ENCODE assay signal across 10 cellular contexts in the genomic region with DNA sequence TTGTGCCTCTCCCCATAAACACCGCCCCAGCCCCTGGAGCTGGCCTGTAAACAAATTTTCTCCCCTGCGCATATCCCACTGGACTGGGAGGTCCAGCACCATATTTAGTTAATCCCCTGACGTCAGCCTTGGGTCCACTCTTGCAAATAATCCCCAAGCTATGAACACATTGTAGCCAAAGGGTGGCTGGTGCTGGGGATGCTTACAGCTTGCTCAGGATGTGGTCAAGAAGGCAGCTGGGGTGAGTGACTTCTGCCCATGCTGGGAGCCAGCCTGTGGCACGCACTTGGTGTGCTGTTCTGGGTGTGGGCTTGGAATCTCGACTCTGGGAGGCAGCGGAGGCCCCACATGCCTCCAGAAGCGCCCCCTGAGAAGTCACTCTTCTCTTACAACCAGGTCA. TPM values are rescaled to one million over a fixed set of nuclear protein-coding genes. Genes with fewer than 3 reads are reported as not detected.
DNase-seq lines count a peak whose midpoint lies in the region; ATAC-seq and TF ChIP-seq lines count a peak whose summit lies in the region.
"Had no signal": no experiment of that assay in that cellular context is flagged by ENCODE, and none has a peak within 500 bp of the region (broad histone marks: within the 10 kb centered on the region; RNA-seq: fewer than 3 reads in every experiment).

No MANE protein-coding gene starts in this region.

- CTCF ChIA-PET in activated CD8-positive, alpha-beta memory T cell treated with anti-CD3 and anti-CD28 coated beads, Interleukin-2, amount 10 ng/mL, durations not matched to agents 7 days and 5 days (lab: Charles Lee), result interaction anchor here (1.8 kb wide), 1 partner anchor 9 kb away, joined by 6 read pairs; no protein-coding TSS in a partner anchor
- CTCF ChIA-PET in activated CD8-positive, alpha-beta T cell treated with anti-CD3 and anti-CD28 coated beads, Interleukin-2, amount 10 ng/mL, durations not matched to agents 7 days and 5 days (lab: Charles Lee), result interaction anchor here (1.1 kb wide), 1 partner anchor 205 kb away, joined by 3 read pairs; no protein-coding TSS in a partner anchor

- H3K4me3 Mint-ChIP-seq in activated CD8-positive, alpha-beta memory T cell treated with anti-CD3 and anti-CD28 coated beads, Interleukin-2, amount 10 ng/mL, durations not matched to agents 7 days and 5 days, result no peak overlapping the region
- H3K4me3 Mint-ChIP-seq in activated CD8-positive, alpha-beta T cell treated with anti-CD3 and anti-CD28 coated beads, Interleukin-2, amount 10 ng/mL, durations not matched to agents 7 days and 5 days, result peak overlapping the region; percentile 11
- no peak overlapping the region for H3K4me3 Mint-ChIP-seq in activated naive CD8-positive, alpha-beta T cell treated with anti-CD3 and anti-CD28 coated beads for 36 hours

- H3K4me1 Mint-ChIP-seq in activated CD8-positive, alpha-beta memory T cell treated with anti-CD3 and anti-CD28 coated beads, Interleukin-2, amount 10 ng/mL, durations not matched to agents 7 days and 5 days, result peaks cover 28% of the 10 kb centered on the region
- H3K4me1 Mint-ChIP-seq in activated CD8-positive, alpha-beta T cell treated with anti-CD3 and anti-CD28 coated beads, Interleukin-2, amount 10 ng/mL, durations not matched to agents 7 days and 5 days (ENCODE audit: low read depth), result peaks cover 64% of the 10 kb centered on the region
- peaks cover 3% of the 10 kb centered on the region for H3K4me1 Mint-ChIP-seq in activated naive CD8-positive, alpha-beta T cell treated with anti-CD3 and anti-CD28 coated beads for 36 hours

- TF ChIP-seq POLR2A in thyroid gland (IDR thresholded peaks at IDR 0.05), result no peak

- POLR2A ChIA-PET in activated CD8-positive, alpha-beta T cell treated with anti-CD3 and anti-CD28 coated beads, Interleukin-2, amount 10 ng/mL, durations not matched to agents 7 days and 5 days (lab: Charles Lee), result interaction anchor here (1.1 kb wide), 1 partner anchor 622 kb away, joined by 3 read pairs; no protein-coding TSS in a partner anchor

- intact Hi-C loops in thyroid gland (cut with DNase I), result no loop called here

- peak overlapping the region; percentile 43 for H3K27ac Mint-ChIP-seq in activated CD8-positive, alpha-beta memory T cell treated with anti-CD3 and anti-CD28 coated beads, Interleukin-2, amount 10 ng/mL, durations not matched to agents 7 days and 5 days
- peak overlapping the region; percentile 82 for H3K27ac Mint-ChIP-seq in activated CD8-positive, alpha-beta T cell treated with anti-CD3 and anti-CD28 coated beads, Interleukin-2, amount 10 ng/mL, durations not matched to agents 7 days and 5 days
- no peak overlapping the region for H3K27ac Mint-ChIP-seq in activated naive CD8-positive, alpha-beta T cell treated with anti-CD3 and anti-CD28 coated beads for 36 hours

- H3K27me3 ChIP-seq in thyroid gland, result no peaks in the 10 kb centered on the region

- no peaks in the 10 kb centered on the region for H3K9me3 ChIP-seq in thyroid gland

- peak; percentile 48 for ATAC-seq in activated CD8-positive, alpha-beta memory T cell treated with anti-CD3 and anti-CD28 coated beads, Interleukin-2, amount 10 ng/mL, durations not matched to agents 7 days and 5 days
- ATAC-seq in activated CD8-positive, alpha-beta T cell treated with anti-CD3 and anti-CD28 coated beads, Interleukin-2, amount 10 ng/mL, durations not matched to agents 7 days and 5 days, result peak; percentile 62

- WGBS in thyroid gland, 2 donors, result 91 to 92% methylated on average over 3 to 6 of the region's 7 CpGs

- H3K9me3 Mint-ChIP-seq in activated CD8-positive, alpha-beta memory T cell treated with anti-CD3 and anti-CD28 coated beads, Interleukin-2, amount 10 ng/mL, durations not matched to agents 7 days and 5 days (ENCODE audit: low read depth), result no peaks in the 10 kb centered on the region
- H3K9me3 Mint-ChIP-seq in activated CD8-positive, alpha-beta T cell treated with anti-CD3 and anti-CD28 coated beads, Interleukin-2, amount 10 ng/mL, durations not matched to agents 7 days and 5 days (ENCODE audit: insufficient read depth), result peaks cover 2% of the 10 kb centered on the region
- H3K9me3 Mint-ChIP-seq in activated naive CD8-positive, alpha-beta T cell treated with anti-CD3 and anti-CD28 coated beads for 36 hours, result no peaks in the 10 kb centered on the region

- DNase-seq in activated CD8-positive, alpha-beta memory T cell treated with anti-CD3 and anti-CD28 coated beads, Interleukin-2, amount 10 ng/mL, durations not matched to agents 7 days and 5 days, result peak; percentile 52
- no peak for DNase-seq in activated CD8-positive, alpha-beta memory T cell treated with anti-CD3 and anti-CD28 coated beads, Interleukin-2, amount 50 U/mL, for 48 hours
- peak; percentile 53 for DNase-seq in activated CD8-positive, alpha-beta T cell treated with anti-CD3 and anti-CD28 coated beads, Interleukin-2, amount 10 ng/mL, durations not matched to agents 7 days and 5 days
- peak; percentile 95 for DNase-seq in glomerular visceral epithelial cell (ENCODE audit: extremely low spot score)
- DNase-seq in thyroid gland, result no peak
- DNase-seq in activated naive CD8-positive, alpha-beta T cell treated with anti-CD3 and anti-CD28 coated beads for 36 hours, result no peak
- DNase-seq in activated T-cell treated with anti-CD3 and anti-CD28 coated beads, Interleukin-2, amount 50 U/mL, for 1 hour, result no peak
- DNase-seq in activated CD4-positive, alpha-beta T cell treated with anti-CD3 and anti-CD28 coated beads for 1 hour, result no peak
- DNase-seq: activated effector memory CD4-positive, alpha-beta T cell treated with anti-CD3 and anti-CD28 coated beads, Interleukin-2, amount 50 U/mL, for 16 hours; right cardiac atrium had no signal

- no peaks in the 10 kb centered on the region for H3K36me3 ChIP-seq in thyroid gland

- H3K27me3 Mint-ChIP-seq in activated CD8-positive, alpha-beta memory T cell treated with anti-CD3 and anti-CD28 coated beads, Interleukin-2, amount 10 ng/mL, durations not matched to agents 7 days and 5 days, result peaks cover 4% of the 10 kb centered on the region
- H3K27me3 Mint-ChIP-seq in activated CD8-positive, alpha-beta T cell treated with anti-CD3 and anti-CD28 coated beads, Interleukin-2, amount 10 ng/mL, durations not matched to agents 7 days and 5 days (ENCODE audit: low read depth), result peaks cover 8% of the 10 kb centered on the region
- H3K27me3 Mint-ChIP-seq in activated naive CD8-positive, alpha-beta T cell treated with anti-CD3 and anti-CD28 coated beads for 36 hours, result peaks cover 17% of the 10 kb centered on the region

- peaks cover 23 to 59% of the 10 kb centered on the region in 2 donors for H3K4me1 ChIP-seq in thyroid gland

- H3K4me3 ChIP-seq in thyroid gland (replicated peaks in 1 of 3), result no peak overlapping the region

- peak overlapping the region in 2 of 3 donors; percentile 68 to 76 for H3K27ac ChIP-seq in thyroid gland

- H3K36me3 Mint-ChIP-seq in activated CD8-positive, alpha-beta memory T cell treated with anti-CD3 and anti-CD28 coated beads, Interleukin-2, amount 10 ng/mL, durations not matched to agents 7 days and 5 days, result no peaks in the 10 kb centered on the region
- no peaks in the 10 kb centered on the region for H3K36me3 Mint-ChIP-seq in activated CD8-positive, alpha-beta T cell treated with anti-CD3 and anti-CD28 coated beads, Interleukin-2, amount 10 ng/mL, durations not matched to agents 7 days and 5 days (ENCODE audit: low read depth)
- no peaks in the 10 kb centered on the region for H3K36me3 Mint-ChIP-seq in activated naive CD8-positive, alpha-beta T cell treated with anti-CD3 and anti-CD28 coated beads for 36 hours

- TF ChIP-seq CTCF in thyroid gland (IDR thresholded peaks at IDR 0.05), result no peak

RNA-seq across cellular contexts. Expression of gene CMKLR1, which starts 32.1 kb away (rescaled TPM):
- total RNA-seq in activated CD8-positive, alpha-beta memory T cell treated with anti-CD3 and anti-CD28 coated beads, Interleukin-2, amount 10 ng/mL, durations not matched to agents 7 days and 5 days, result not detected
- total RNA-seq in activated CD8-positive, alpha-beta T cell treated with anti-CD3 and anti-CD28 coated beads, Interleukin-2, amount 10 ng/mL, durations not matched to agents 7 days and 5 days, result under 1 TPM in 1 of 2 experiments, not detected in 1; 0.08 TPM
- 10 to 100 TPM in 2 of 4 donors, 1 to 10 TPM in 2; 6.3 to 15.8 (median 12.2) TPM for total RNA-seq in thyroid gland
- not detected for total RNA-seq in activated naive CD8-positive, alpha-beta T cell treated with anti-CD3 and anti-CD28 coated beads for 36 hours

Comparison
In these comparisons a context has a peak if more than half of its experiments do, and no peak if none do; other contexts are left out.
1. DNase-seq: peak in activated CD8-positive, alpha-beta memory T cell treated with anti-CD3 and anti-CD28 coated beads, Interleukin-2, amount 10 ng/mL, durations not matched to agents 7 days and 5 days (single experiment), activated CD8-positive, alpha-beta T cell treated with anti-CD3 and anti-CD28 coated beads, Interleukin-2, amount 10 ng/mL, durations not matched to agents 7 days and 5 days (single experiment) and glomerular visceral epithelial cell (single experiment); none in activated CD8-positive, alpha-beta memory T cell treated with anti-CD3 and anti-CD28 coated beads, Interleukin-2, amount 50 U/mL, for 48 hours (single experiment), thyroid gland (0 of 2), activated naive CD8-positive, alpha-beta T cell treated with anti-CD3 and anti-CD28 coated beads for 36 hours (single experiment), activated T-cell treated with anti-CD3 and anti-CD28 coated beads, Interleukin-2, amount 50 U/mL, for 1 hour (single experiment) and activated CD4-positive, alpha-beta T cell treated with anti-CD3 and anti-CD28 coated beads for 1 hour (single experiment).
2. RNA of gene CMKLR1, which starts 32.1 kb away (total RNA-seq): 6.3 to 15.8 TPM in thyroid gland; not detected in activated CD8-positive, alpha-beta memory T cell treated with anti-CD3 and anti-CD28 coated beads, Interleukin-2, amount 10 ng/mL, durations not matched to agents 7 days and 5 days, 0.08 TPM in activated CD8-positive, alpha-beta T cell treated with anti-CD3 and anti-CD28 coated beads, Interleukin-2, amount 10 ng/mL, durations not matched to agents 7 days and 5 days and not detected in activated naive CD8-positive, alpha-beta T cell treated with anti-CD3 and anti-CD28 coated beads for 36 hours; every median in the first group is over 4 times any median in the second.